8 cellular contexts compared by ENCODE assay signal in the genomic region with DNA sequence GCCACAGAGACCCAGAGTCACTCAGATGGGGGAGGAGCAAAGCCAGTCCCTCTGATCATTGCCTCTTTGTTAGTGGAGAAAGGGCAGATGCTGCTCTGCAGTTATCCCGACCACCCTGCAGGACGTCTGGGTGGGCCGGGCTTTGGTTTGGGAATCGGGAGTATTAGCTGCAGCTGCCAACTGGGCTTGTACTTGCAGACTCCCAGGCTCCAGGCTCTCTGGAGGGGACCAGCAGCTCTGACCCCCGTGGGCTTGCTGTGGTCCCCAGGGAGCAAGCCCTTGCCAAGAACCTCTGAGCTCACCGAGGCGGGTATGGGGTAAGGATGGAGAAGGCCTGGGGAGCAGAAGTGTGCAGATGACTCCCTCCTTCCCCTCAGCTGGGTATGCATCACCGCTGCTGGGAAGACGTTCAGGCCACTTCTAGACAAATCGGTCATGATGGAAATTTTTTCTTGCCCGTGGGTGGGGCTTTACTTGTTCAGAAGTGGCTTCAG. TPM values are rescaled to one million over a fixed set of nuclear protein-coding genes. Genes with fewer than 3 reads are reported as not detected.
DNase-seq lines count a peak whose midpoint lies in the region; ATAC-seq lines count a peak whose summit lies in the region.

No MANE protein-coding gene starts in this region.

- H3K27ac Mint-ChIP-seq in activated naive CD4-positive, alpha-beta T cell treated with anti-CD3 and anti-CD28 coated beads for 36 hours: peak overlapping the region; percentile 71
- H3K27ac Mint-ChIP-seq in activated naive CD4-positive, alpha-beta T cell treated with anti-CD3 and anti-CD28 coated beads, Interleukin-2, amount 10 ng/mL, durations not matched to agents 7 days and 5 days: no peak overlapping the region

- H2BK5ac ChIP-seq in mesenchymal stem cell (ENCODE audit: low read depth, low read length, poor library complexity, severe bottlenecking): no peak overlapping the region

- H2BK120ac ChIP-seq in mesenchymal stem cell (ENCODE audit: low read depth, low read length): no peak overlapping the region

- H2AFZ ChIP-seq in mesenchymal stem cell (ENCODE audit: low read depth, low read length): no peak overlapping the region

- peak overlapping the region in 1 of 2 experiments; percentile 67 for H3K4me3 ChIP-seq in mesenchymal stem cell (ENCODE audit: insufficient read depth in 1 of 2, low read depth in 1 of 2, low read length in 2 of 2)
- peak overlapping the region in 1 of 2 donors; percentile 29 for H3K4me3 ChIP-seq in stomach smooth muscle (ENCODE audit: low read length in 2 of 2)

- peaks cover 84% of the 10 kb centered on the region for H3K4me1 Mint-ChIP-seq in activated naive CD4-positive, alpha-beta T cell treated with anti-CD3 and anti-CD28 coated beads for 36 hours (ENCODE audit: low read depth)
- peaks cover 70% of the 10 kb centered on the region for H3K4me1 Mint-ChIP-seq in activated naive CD4-positive, alpha-beta T cell treated with anti-CD3 and anti-CD28 coated beads, Interleukin-2, amount 10 ng/mL, durations not matched to agents 7 days and 5 days

- peak; percentile 84 for DNase-seq in activated naive CD4-positive, alpha-beta T cell treated with anti-CD3 and anti-CD28 coated beads for 36 hours
- DNase-seq in activated naive CD4-positive, alpha-beta T cell treated with anti-CD3 and anti-CD28 coated beads, Interleukin-2, amount 10 ng/mL, durations not matched to agents 7 days and 5 days: no peak
- peak; percentile 28 for DNase-seq in activated naive CD4-positive, alpha-beta T cell treated with anti-CD3 and anti-CD28 coated beads, Interleukin-2, amount 50 U/mL, for 16 hours
- DNase-seq in mesenchymal stem cell (peak; percentile 83), SW 1271 (lab: John Stamatoyannopoulos, UW) (no peak)
- DNase-seq in effector CD4-positive, alpha-beta T cell: no peak

- H3K9ac ChIP-seq in mesenchymal stem cell (ENCODE audit: low read length): peak overlapping the region; percentile 82
- no peak overlapping the region for H3K9ac ChIP-seq in stomach smooth muscle (ENCODE audit: low read length in 2 of 2)

- no peak for ATAC-seq in HG02970 (IDR thresholded peaks at IDR 0.05; ENCODE audit: low FRiP score, unreplicated experiment)

- H3K14ac ChIP-seq in mesenchymal stem cell (ENCODE audit: low read length in 2 of 2): no peak overlapping the region

- intact Hi-C loops in activated naive CD4-positive, alpha-beta T cell treated with anti-CD3 and anti-CD28 coated beads for 36 hours (cut with micrococcal nuclease): no loop called here

- H3K79me1 ChIP-seq in mesenchymal stem cell (replicated peaks; ENCODE audit: low read length, poor library complexity, severe bottlenecking): peaks cover 3% of the 10 kb centered on the region

- no peak overlapping the region for H4K8ac ChIP-seq in mesenchymal stem cell (ENCODE audit: low read length)

- peaks cover 3 to 4% of the 10 kb centered on the region in 2 experiments for H3K36me3 ChIP-seq in mesenchymal stem cell (ENCODE audit: control insufficient read depth in 1 of 2, insufficient read depth in 2 of 2, low read depth in 1 of 2, low read length in 2 of 2)
- no peaks in the 10 kb centered on the region for H3K36me3 ChIP-seq in stomach smooth muscle (ENCODE audit: control insufficient read depth in 2 of 2, insufficient read depth in 2 of 2, low read length in 2 of 2)

- no peak overlapping the region for H4K91ac ChIP-seq in mesenchymal stem cell (ENCODE audit: low read length)

- H3K36me3 Mint-ChIP-seq in activated naive CD4-positive, alpha-beta T cell treated with anti-CD3 and anti-CD28 coated beads for 36 hours (ENCODE audit: low read depth): no peaks in the 10 kb centered on the region
- peaks cover 3% of the 10 kb centered on the region for H3K36me3 Mint-ChIP-seq in activated naive CD4-positive, alpha-beta T cell treated with anti-CD3 and anti-CD28 coated beads, Interleukin-2, amount 10 ng/mL, durations not matched to agents 7 days and 5 days

- no peak overlapping the region for H3K4me3 Mint-ChIP-seq in activated naive CD4-positive, alpha-beta T cell treated with anti-CD3 and anti-CD28 coated beads for 36 hours
- H3K4me3 Mint-ChIP-seq in activated naive CD4-positive, alpha-beta T cell treated with anti-CD3 and anti-CD28 coated beads, Interleukin-2, amount 10 ng/mL, durations not matched to agents 7 days and 5 days: no peak overlapping the region

- H3K4me1 ChIP-seq in mesenchymal stem cell (ENCODE audit: control insufficient read depth, insufficient read depth, low read depth, low read length) (peaks cover 43% of the 10 kb centered on the region), stomach smooth muscle (ENCODE audit: control insufficient read depth, insufficient read depth, low read length) (peaks cover 53% of the 10 kb centered on the region)

- H3K18ac ChIP-seq in mesenchymal stem cell (ENCODE audit: low read depth in 1 of 2, low read length in 2 of 2): no peak overlapping the region

- H3K4me2 ChIP-seq in mesenchymal stem cell (ENCODE audit: low read length, poor library complexity, severe bottlenecking): peak overlapping the region; percentile 4

- no peak overlapping the region for H3K23ac ChIP-seq in mesenchymal stem cell (ENCODE audit: low read length in 2 of 2)

- H2BK15ac ChIP-seq in mesenchymal stem cell (ENCODE audit: low read depth, poor library complexity, severe bottlenecking): no peak overlapping the region

- no peak overlapping the region for H3K4ac ChIP-seq in mesenchymal stem cell (ENCODE audit: low read depth in 1 of 2, low read length in 2 of 2)

- CTCF ChIA-PET in activated naive CD4-positive, alpha-beta T cell treated with anti-CD3 and anti-CD28 coated beads for 36 hours (lab: Charles Lee): interaction anchor here (0.6 to 4.7 kb wide), 7 partner anchors 10 to 227 kb away, joined by 3 to 23 read pairs (median 4); a partner anchor contains a TSS
- CTCF ChIA-PET in activated naive CD4-positive, alpha-beta T cell treated with anti-CD3 and anti-CD28 coated beads, Interleukin-2, amount 10 ng/mL, durations not matched to agents 7 days and 5 days (lab: Charles Lee): interaction anchor here (1.4 to 1.8 kb wide), 3 partner anchors 9 to 42 kb away, joined by 3 to 7 read pairs (median 4); no protein-coding TSS in a partner anchor

- H3K9me3 Mint-ChIP-seq in activated naive CD4-positive, alpha-beta T cell treated with anti-CD3 and anti-CD28 coated beads for 36 hours: no peaks in the 10 kb centered on the region
- no peaks in the 10 kb centered on the region for H3K9me3 Mint-ChIP-seq in activated naive CD4-positive, alpha-beta T cell treated with anti-CD3 and anti-CD28 coated beads, Interleukin-2, amount 10 ng/mL, durations not matched to agents 7 days and 5 days

- no peak overlapping the region for H2BK12ac ChIP-seq in mesenchymal stem cell (ENCODE audit: low read length in 2 of 2)

- H3K9me3 ChIP-seq in mesenchymal stem cell (ENCODE audit: control insufficient read depth, low read length): no peaks in the 10 kb centered on the region
- H3K9me3 ChIP-seq in stomach smooth muscle (ENCODE audit: control insufficient read depth in 2 of 2, low read length in 2 of 2): no peaks in the 10 kb centered on the region

- peak overlapping the region; percentile 0 for H2AK5ac ChIP-seq in mesenchymal stem cell (ENCODE audit: low read length, severe bottlenecking)

- H3K27me3 ChIP-seq in mesenchymal stem cell (ENCODE audit: control insufficient read depth in 1 of 2, insufficient read depth in 1 of 2, low read length in 2 of 2): no peaks in the 10 kb centered on the region
- H3K27me3 ChIP-seq in stomach smooth muscle (ENCODE audit: control insufficient read depth in 1 of 2, insufficient read depth in 2 of 2, low read length in 2 of 2): no peaks in the 10 kb centered on the region

- H3K27me3 Mint-ChIP-seq in activated naive CD4-positive, alpha-beta T cell treated with anti-CD3 and anti-CD28 coated beads for 36 hours (ENCODE audit: low read depth): no peaks in the 10 kb centered on the region
- H3K27me3 Mint-ChIP-seq in activated naive CD4-positive, alpha-beta T cell treated with anti-CD3 and anti-CD28 coated beads, Interleukin-2, amount 10 ng/mL, durations not matched to agents 7 days and 5 days: no peaks in the 10 kb centered on the region

- 69% methylated on average over 11 of the region's 11 CpGs for WGBS in mesenchymal stem cell

- H3K27ac ChIP-seq in mesenchymal stem cell (ENCODE audit: low read length, poor library complexity, severe bottlenecking): no peak overlapping the region
- peak overlapping the region; percentile 31 for H3K27ac ChIP-seq in stomach smooth muscle (ENCODE audit: low read length)

RNA-seq across cellular contexts. Expression of a gene that starts 21.6 kb away (rescaled TPM):
- 10 to 100 TPM; 83.4 to 85.3 TPM for total RNA-seq in activated naive CD4-positive, alpha-beta T cell treated with anti-CD3 and anti-CD28 coated beads for 36 hours
- 73.7 TPM for polyA plus RNA-seq in mesenchymal stem cell (2013, experiment 1 of 2)
- 75.7 TPM for polyA plus RNA-seq in mesenchymal stem cell (2013, experiment 2 of 2)

Comparison
In these comparisons a context has a peak if more than half of its experiments do, and no peak if none do; other contexts are left out.
1. DNase-seq: peak in activated naive CD4-positive, alpha-beta T cell treated with anti-CD3 and anti-CD28 coated beads for 36 hours (single experiment), activated naive CD4-positive, alpha-beta T cell treated with anti-CD3 and anti-CD28 coated beads, Interleukin-2, amount 50 U/mL, for 16 hours (single experiment) and mesenchymal stem cell (single experiment); none in activated naive CD4-positive, alpha-beta T cell treated with anti-CD3 and anti-CD28 coated beads, Interleukin-2, amount 10 ng/mL, durations not matched to agents 7 days and 5 days (single experiment), SW 1271 (0 of 2) and effector CD4-positive, alpha-beta T cell (single experiment).